In the genomic region with DNA sequence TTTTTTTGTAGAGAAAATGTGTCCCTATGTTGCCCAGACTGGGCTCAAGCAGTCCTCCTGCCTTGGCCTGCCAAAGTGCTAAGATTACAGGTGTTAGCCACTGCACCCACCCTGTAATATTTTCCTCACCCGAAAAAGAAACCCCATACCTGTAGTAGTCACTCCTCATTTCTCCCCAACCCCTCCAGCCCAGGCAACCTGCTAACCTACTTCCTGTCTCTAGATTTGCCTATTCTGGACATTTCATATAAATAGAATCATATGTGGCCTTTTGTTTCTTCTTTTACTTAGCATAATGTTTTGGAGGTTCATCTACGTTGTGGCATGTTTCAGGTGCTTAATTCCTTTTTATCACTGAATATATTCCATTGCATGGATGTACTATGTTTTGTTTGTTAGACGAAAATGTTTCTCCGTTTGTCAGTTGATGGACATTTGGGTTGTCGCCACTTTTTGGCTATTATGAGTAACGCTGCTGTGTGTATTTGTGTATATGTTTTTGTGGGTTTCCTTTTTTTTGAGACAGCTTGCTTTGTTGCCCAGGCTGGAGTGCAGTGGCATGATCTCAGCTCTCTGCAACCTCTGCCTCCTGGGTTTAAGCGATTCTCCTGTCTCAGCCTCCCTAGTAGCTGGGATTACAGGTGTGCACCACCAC, we compare ENCODE assay signal across 12 cellular contexts. TPM values are rescaled to one million over a fixed set of nuclear protein-coding genes. Genes with fewer than 3 reads are reported as not detected.
DNase-seq lines count a peak whose midpoint lies in the region; ATAC-seq and TF ChIP-seq lines count a peak whose summit lies in the region.
"Had no signal": no experiment of that assay in that cellular context is flagged by ENCODE, and none has a peak within 500 bp of the region (broad histone marks: within the 10 kb centered on the region; RNA-seq: fewer than 3 reads in every experiment).

No MANE protein-coding gene starts in this region.

- intact Hi-C loops in OCI-LY7 (cut with micrococcal nuclease; ENCODE audit: unreplicated experiment) = no loop called here
- intact Hi-C loops in esophagus squamous epithelium (cut with DNase I) = no loop called here

- H3K36me3 ChIP-seq in OCI-LY7 (ENCODE audit: insufficient read depth, low read length) = peaks cover 65% of the 10 kb centered on the region
- H3K36me3 ChIP-seq in mucosa of rectum (ENCODE audit: control insufficient read depth in 2 of 2, insufficient read depth in 2 of 2, low read length in 2 of 2) = no peaks in the 10 kb centered on the region
- H3K36me3 ChIP-seq in esophagus squamous epithelium = peaks cover 0 to 13% (median 0%) of the 10 kb centered on the region in 3 donors

- H3K4me3 ChIP-seq in OCI-LY7 (ENCODE audit: low read depth, low read length, poor library complexity, severe bottlenecking) (peak overlapping the region; percentile 96), mucosa of rectum (ENCODE audit: low read length in 2 of 2) (peak overlapping the region in 1 of 2 donors; percentile 35), esophagus squamous epithelium (no peak overlapping the region)

- H3K9ac ChIP-seq in mucosa of rectum (ENCODE audit: low read depth in 1 of 2, low read length in 2 of 2) = no peak overlapping the region
- H3K9ac ChIP-seq: KMS-11 had no signal

- peaks cover 94% of the 10 kb centered on the region for H3K4me1 ChIP-seq in OCI-LY7 (ENCODE audit: insufficient read depth, low read length, poor library complexity, severe bottlenecking)
- H3K4me1 ChIP-seq in mucosa of rectum (ENCODE audit: control insufficient read depth in 2 of 2, insufficient read depth in 2 of 2, low read length in 2 of 2) = peaks cover 11 to 17% of the 10 kb centered on the region in 2 donors
- peaks cover under 1 to 44% (median 18%) of the 10 kb centered on the region in 3 donors for H3K4me1 ChIP-seq in esophagus squamous epithelium

- H3K9me3 ChIP-seq in OCI-LY7 (ENCODE audit: low read length) = peaks cover 20% of the 10 kb centered on the region; the same call in 1 of the 2 replicates
- no peaks in the 10 kb centered on the region for H3K9me3 ChIP-seq in mucosa of rectum (ENCODE audit: control insufficient read depth in 2 of 2, low read length in 2 of 2)
- no peaks in the 10 kb centered on the region for H3K9me3 ChIP-seq in esophagus squamous epithelium

- H3K79me2 ChIP-seq in OCI-LY7 (ENCODE audit: insufficient read depth, low read depth, low read length) = peaks cover 100% of the 10 kb centered on the region

- TF ChIP-seq CTCF in OCI-LY7 (conservative IDR thresholded peaks at IDR 0.05; ENCODE audit: low read length) = no peak
- TF ChIP-seq CTCF in esophagus squamous epithelium (IDR thresholded peaks at IDR 0.05) = no peak

- H3K4me2 ChIP-seq in OCI-LY7 (ENCODE audit: low read length) = peak overlapping the region; percentile 91
- H3K4me2 ChIP-seq: KMS-11 had no signal

- DNase-seq in OCI-LY7 (ENCODE audit: low spot score) = peak; percentile 66
- DNase-seq in SW 1271 (lab: John Stamatoyannopoulos, UW) = no peak
- no peak for DNase-seq in esophagus squamous epithelium (lab: John Stamatoyannopoulos, UW)
- DNase-seq in hepatic stellate cell (ENCODE audit: low spot score) = no peak
- DNase-seq in SW480 (ENCODE audit: low spot score) = no peak
- DNase-seq: activated CD4-positive, CD25-positive, alpha-beta regulatory T cell treated with anti-CD3 and anti-CD28 coated beads, Interleukin-2, amount 50 U/mL, for 72 hours; central memory CD4-positive, alpha-beta T cell; GOT3 had no signal

- BruUV-seq in OCI-LY7 (replicated peaks; lab: Mats Ljungman, UMichigan) = no TSS peak

- TF ChIP-seq POLR2A in esophagus squamous epithelium (IDR thresholded peaks at IDR 0.05) = no peak

- H3K9me2 ChIP-seq in OCI-LY7 (ENCODE audit: insufficient read depth, low read length) = no peaks in the 10 kb centered on the region

- no peak overlapping the region for H2AFZ ChIP-seq in OCI-LY7 (ENCODE audit: low read length)

- H3K27me3 ChIP-seq in mucosa of rectum (ENCODE audit: control insufficient read depth in 2 of 2, insufficient read depth in 2 of 2, low read length in 2 of 2) = no peaks in the 10 kb centered on the region
- no peaks in the 10 kb centered on the region for H3K27me3 ChIP-seq in esophagus squamous epithelium

- ATAC-seq in GM18867 (IDR thresholded peaks at IDR 0.05; ENCODE audit: unreplicated experiment) (peak; percentile 53), GM21737 (IDR thresholded peaks at IDR 0.05; ENCODE audit: unreplicated experiment) (peak; percentile 36)

- POLR2A ChIA-PET in OCI-LY7 (lab: Charles Lee) = interaction anchor here (0.6 to 1.9 kb wide), 5 partner anchors 8 to 139 kb away, joined by 3 to 14 read pairs (median 8); partner anchors contain the start of gene GIT2

- 72 to 83% methylated on average over 7 of the region's 7 CpGs for WGBS in esophagus squamous epithelium, 2 donors

- H3K27ac ChIP-seq in OCI-LY7 (ENCODE audit: low read depth, low read length, poor library complexity, severe bottlenecking) = peak overlapping the region; percentile 92
- H3K27ac ChIP-seq in mucosa of rectum (ENCODE audit: low read depth in 2 of 2, low read length in 2 of 2) = peak overlapping the region; percentile 13 to 44
- no peak overlapping the region for H3K27ac ChIP-seq in esophagus squamous epithelium
- H3K27ac ChIP-seq: KMS-11 had no signal

- CTCF ChIA-PET in OCI-LY7 (lab: Charles Lee; ENCODE audit: unreplicated experiment) = no interaction called here

- H4K20me1 ChIP-seq in OCI-LY7 (ENCODE audit: insufficient read depth, low read length) = no peaks in the 10 kb centered on the region

RNA-seq across cellular contexts. Expression of gene ANKRD13A, which starts 6.2 kb away (rescaled TPM):
- total RNA-seq in OCI-LY7 (2014; rRNA removed; shearing (Covaris generic)) = 135 and 140 TPM in 2 replicates
- total RNA-seq in OCI-LY7 (2022) (208 and 216 TPM in 2 replicates), esophagus squamous epithelium (10 to 100 TPM; 67.6 to 92.9 (median 72.8) TPM)

RNA-seq across cellular contexts. Expression of gene GIT2, which starts 9.3 kb away (rescaled TPM):
- 57.1 and 60.6 TPM in 2 replicates for total RNA-seq in OCI-LY7 (2014; rRNA removed; shearing (Covaris generic))
- total RNA-seq in OCI-LY7 (2022) (123 and 124 TPM in 2 replicates), esophagus squamous epithelium (10 to 100 TPM; 14.1 to 31.9 (median 21.0) TPM)

RNA-seq across cellular contexts. Expression of gene C12orf76, which starts 42.9 kb away (rescaled TPM):
- total RNA-seq in OCI-LY7 (2014; rRNA removed; shearing (Covaris generic)) = 17.0 and 24.4 TPM in 2 replicates
- total RNA-seq in OCI-LY7 (2022) (24.1 and 36.6 TPM in 2 replicates), esophagus squamous epithelium (10 to 100 TPM in 1 of 4 donors, 1 to 10 TPM in 3; 3.2 to 10.8 (median 5.9) TPM)

Comparison
In these comparisons a context has a peak if more than half of its experiments do, and no peak if none do; other contexts are left out.
1. H3K27ac ChIP-seq: peak in OCI-LY7 (single experiment) and mucosa of rectum (2 of 2); none in esophagus squamous epithelium (0 of 4).